Comparison of ENCODE assay signal across 20 cellular contexts in genomic region chr16:65700599-65700998, GRCh38.
"Had no signal": no experiment of that assay in that cellular context is flagged by ENCODE, and none has a peak within 500 bp of the region (broad histone marks: within the 10 kb centered on the region; RNA-seq: fewer than 3 reads in every experiment).

No MANE protein-coding gene starts in this region.

- H3K27ac Mint-ChIP-seq: activated CD4-positive, alpha-beta T cell treated with anti-CD3 and anti-CD28 coated beads, Interleukin-2, amount 10 ng/mL, durations not matched to agents 24 days and 14 days; activated CD8-positive, alpha-beta T cell treated with anti-CD3 and anti-CD28 coated beads for 36 hours; activated naive CD4-positive, alpha-beta T cell treated with anti-CD3 and anti-CD28 coated beads for 36 hours; activated T-cell treated with anti-CD3 and anti-CD28 coated beads, Interleukin-2, amount 50 U/mL, for 24 hours; activated T-helper 2 cell treated with anti-CD3 and anti-CD28 coated beads, Interferon-gamma antibody, Interleukin-2, Interleukin-4, amounts not matched to agents 10 μg/mL and 5 μg/mL and 100 μg/mL, durations not matched to agents 14 hours and 24 hours and 36 hours; memory B cell; naive thymus-derived CD8-positive, alpha-beta T cell had no signal

- H3K4me3 Mint-ChIP-seq: activated CD4-positive, alpha-beta T cell treated with anti-CD3 and anti-CD28 coated beads, Interleukin-2, amount 10 ng/mL, durations not matched to agents 24 days and 14 days; activated CD8-positive, alpha-beta T cell treated with anti-CD3 and anti-CD28 coated beads for 36 hours; activated naive CD4-positive, alpha-beta T cell treated with anti-CD3 and anti-CD28 coated beads for 36 hours; activated T-cell treated with anti-CD3 and anti-CD28 coated beads, Interleukin-2, amount 50 U/mL, for 24 hours; memory B cell; naive thymus-derived CD8-positive, alpha-beta T cell had no signal

- DNase-seq: activated CD4-positive, alpha-beta T cell treated with anti-CD3 and anti-CD28 coated beads, Interleukin-2, amount 10 ng/mL, durations not matched to agents 24 days and 14 days; activated CD8-positive, alpha-beta T cell treated with anti-CD3 and anti-CD28 coated beads for 36 hours; activated naive CD4-positive, alpha-beta T cell treated with anti-CD3 and anti-CD28 coated beads for 36 hours; activated T-cell treated with anti-CD3 and anti-CD28 coated beads, Interleukin-2, amount 50 U/mL, for 24 hours; cerebellar nuclear complex; cortex of kidney; erythroblast; heart right ventricle; kidney glomerular epithelial cell; left ventricle myocardium inferior; naive thymus-derived CD8-positive, alpha-beta T cell; pancreas; stimulated activated naive CD4-positive, alpha-beta T cell; T1000 had no signal

- H3K4me3 ChIP-seq: ascending aorta, breast epithelium, heart right ventricle, left ventricle myocardium inferior, pancreas had no signal

- H3K4me1 ChIP-seq: ascending aorta, breast epithelium, left ventricle myocardium inferior, pancreas had no signal

- H3K27me3 ChIP-seq: ascending aorta, breast epithelium, neutrophil, pancreas had no signal

- H3K4me1 Mint-ChIP-seq: activated CD4-positive, alpha-beta T cell treated with anti-CD3 and anti-CD28 coated beads, Interleukin-2, amount 10 ng/mL, durations not matched to agents 24 days and 14 days; memory B cell; naive thymus-derived CD8-positive, alpha-beta T cell had no signal

- H3K36me3 Mint-ChIP-seq: memory B cell; naive thymus-derived CD8-positive, alpha-beta T cell had no signal

- H3K27me3 Mint-ChIP-seq: activated CD4-positive, alpha-beta T cell treated with anti-CD3 and anti-CD28 coated beads, Interleukin-2, amount 10 ng/mL, durations not matched to agents 24 days and 14 days; activated CD8-positive, alpha-beta T cell treated with anti-CD3 and anti-CD28 coated beads for 36 hours; activated T-cell treated with anti-CD3 and anti-CD28 coated beads, Interleukin-2, amount 50 U/mL, for 24 hours had no signal

- H3K9me3 Mint-ChIP-seq: activated CD8-positive, alpha-beta T cell treated with anti-CD3 and anti-CD28 coated beads for 36 hours had no signal

- H3K27ac ChIP-seq: ascending aorta, heart right ventricle, left ventricle myocardium inferior, neutrophil, pancreas had no signal

- ATAC-seq: activated CD8-positive, alpha-beta T cell treated with anti-CD3 and anti-CD28 coated beads for 36 hours; heart right ventricle; naive thymus-derived CD8-positive, alpha-beta T cell; pancreas; sciatic nerve had no signal

- H3K36me3 ChIP-seq: ascending aorta, breast epithelium, heart right ventricle, left ventricle myocardium inferior, neutrophil, pancreas had no signal

- H3K9me3 ChIP-seq: ascending aorta, breast epithelium, heart right ventricle, left ventricle myocardium inferior, neutrophil, pancreas had no signal
